Comparison of ENCODE assay signal across 9 cellular contexts in the genomic region with DNA sequence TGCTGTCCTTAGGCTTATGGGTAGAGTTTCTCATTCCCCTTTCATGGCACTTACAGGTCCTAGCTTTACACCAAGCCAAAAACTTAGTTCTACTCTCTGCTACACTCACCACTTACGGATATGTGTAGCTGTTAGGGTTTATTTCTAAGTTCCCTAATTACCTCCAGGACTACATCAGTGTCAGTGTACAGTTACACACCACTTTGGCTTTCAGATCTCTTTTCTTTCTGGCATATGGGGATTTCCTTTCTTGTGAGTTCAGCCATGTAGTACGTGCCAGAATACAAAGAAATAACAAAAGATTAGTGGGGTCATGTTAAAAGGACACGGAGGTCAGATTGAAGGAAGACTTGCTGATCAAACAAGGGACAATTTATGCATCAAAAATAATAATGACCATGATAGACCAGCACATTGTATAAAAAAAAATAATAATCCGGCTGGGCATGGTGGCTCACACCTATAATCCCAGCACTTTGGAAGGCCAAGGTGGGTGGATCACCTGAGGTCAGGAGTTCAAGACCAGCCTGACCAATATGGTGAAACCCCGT. TPM values are rescaled to one million over a fixed set of nuclear protein-coding genes. Genes with fewer than 3 reads are reported as not detected.
DNase-seq lines count a peak whose midpoint lies in the region; ATAC-seq and TF ChIP-seq lines count a peak whose summit lies in the region.
"Had no signal": no experiment of that assay in that cellular context is flagged by ENCODE, and none has a peak within 500 bp of the region (broad histone marks: within the 10 kb centered on the region; RNA-seq: fewer than 3 reads in every experiment).

No MANE protein-coding gene starts in this region.

- peak; percentile 41 for ATAC-seq in GM18511 (IDR thresholded peaks at IDR 0.05; ENCODE audit: unreplicated experiment)
- peak; percentile 15 for ATAC-seq in GM21619 (IDR thresholded peaks at IDR 0.05; ENCODE audit: unreplicated experiment)

- no peak for TF ChIP-seq EP300 in stomach (IDR thresholded peaks at IDR 0.05)

- no peaks in the 10 kb centered on the region for H3K9me3 ChIP-seq in Karpas-422 (ENCODE audit: low read length)
- H3K9me3 ChIP-seq in stomach = no peaks in the 10 kb centered on the region

- no peaks in the 10 kb centered on the region for H4K20me1 ChIP-seq in Karpas-422 (ENCODE audit: insufficient read depth, low read depth, low read length)

- DNase-seq in Karpas-422 = peak; percentile 55
- peak; percentile 37 for DNase-seq in medulla oblongata (ENCODE audit: extremely low spot score)
- DNase-seq in stomach = no peak
- no peak for DNase-seq in midbrain (lab: John Stamatoyannopoulos, UW)
- no peak for DNase-seq in SW 1271 (lab: John Stamatoyannopoulos, UW)
- DNase-seq: NCI-H1436, SHP77 treated with DMSO at 0.1 percent for 48 hours had no signal

- no peaks in the 10 kb centered on the region for H3K27me3 ChIP-seq in Karpas-422 (ENCODE audit: low read length)
- no peaks in the 10 kb centered on the region for H3K27me3 ChIP-seq in stomach

- TF ChIP-seq CTCF in stomach (IDR thresholded peaks at IDR 0.05) = no peak

- intact Hi-C loops in stomach (cut with DNase I; ENCODE audit: low total_unique reads) = no loop called here

- no peak for TF ChIP-seq POLR2A in stomach (IDR thresholded peaks at IDR 0.05)

- H3K4me2 ChIP-seq in Karpas-422 (ENCODE audit: low read depth, low read length, poor library complexity, severe bottlenecking) = peak overlapping the region; percentile 96

- H3K4me3 ChIP-seq in Karpas-422 (ENCODE audit: low read length) (peak overlapping the region; percentile 34; the same call in 1 of the 2 replicates), stomach (no peak overlapping the region)

- H3K9ac ChIP-seq in Karpas-422 (ENCODE audit: low read length) = no peak overlapping the region

- WGBS in stomach, 5 donors = 71 to 79% (median 74%) methylated on average over 5 of the region's 5 CpGs

- H3K9me2 ChIP-seq in Karpas-422 (replicated peaks; ENCODE audit: insufficient read depth, low read length) = no peaks in the 10 kb centered on the region

- no peak overlapping the region for H2AFZ ChIP-seq in Karpas-422 (ENCODE audit: low read length)

- peak overlapping the region; percentile 98 for H3K27ac ChIP-seq in Karpas-422 (ENCODE audit: low read length)
- H3K27ac ChIP-seq in stomach = no peak overlapping the region

- H3K79me2 ChIP-seq in Karpas-422 (ENCODE audit: low read length) = peaks cover 70% of the 10 kb centered on the region

- peaks cover 73% of the 10 kb centered on the region for H3K4me1 ChIP-seq in Karpas-422 (ENCODE audit: low read length)
- peaks cover 0 to 12% (median 0%) of the 10 kb centered on the region in 4 donors for H3K4me1 ChIP-seq in stomach

- no peaks in the 10 kb centered on the region for H3K36me3 ChIP-seq in Karpas-422 (ENCODE audit: insufficient read depth, low read length)
- H3K36me3 ChIP-seq in stomach = no peaks in the 10 kb centered on the region

RNA-seq across cellular contexts. Expression of gene LYRM7, which starts 41.8 kb away (rescaled TPM):
- total RNA-seq in Karpas-422 (2014; rRNA removed; shearing (Covaris generic); ENCODE audit: low replicate concordance) = 18.8 and 28.4 TPM in 2 replicates
- total RNA-seq in stomach = 10 to 100 TPM in 2 of 5 donors, 1 to 10 TPM in 3; 1.3 to 17.1 (median 3.8) TPM
- 1 to 10 TPM; 2.7 to 3.8 (median 3.5) TPM for polyA plus RNA-seq in stomach

RNA-seq across cellular contexts. Expression of gene HINT1, which starts 47.5 kb away (rescaled TPM):
- 220 and 522 TPM in 2 replicates for total RNA-seq in Karpas-422 (2014; rRNA removed; shearing (Covaris generic); ENCODE audit: low replicate concordance)
- 100 to 1,000 TPM; 120 to 683 (median 168) TPM for total RNA-seq in stomach
- polyA plus RNA-seq in stomach = 100 to 1,000 TPM; 270 to 325 (median 303) TPM

RNA-seq across cellular contexts. Expression of gene CDC42SE2, which starts 51.3 kb away (rescaled TPM):
- total RNA-seq in Karpas-422 (2014; rRNA removed; shearing (Covaris generic); ENCODE audit: low replicate concordance) = 57.4 and 143 TPM in 2 replicates
- 10 to 100 TPM; 11.0 to 87.9 (median 23.7) TPM for total RNA-seq in stomach
- 10 to 100 TPM; 13.3 to 35.0 (median 17.6) TPM for polyA plus RNA-seq in stomach

Comparison
In these comparisons a context has a peak if more than half of its experiments do, and no peak if none do; other contexts are left out.
1. DNase-seq: peak in Karpas-422 (single experiment) and medulla oblongata (single experiment); none in stomach (single experiment), midbrain (single experiment) and SW 1271 (0 of 2).